8 cellular contexts compared by ENCODE assay signal in the genomic region with DNA sequence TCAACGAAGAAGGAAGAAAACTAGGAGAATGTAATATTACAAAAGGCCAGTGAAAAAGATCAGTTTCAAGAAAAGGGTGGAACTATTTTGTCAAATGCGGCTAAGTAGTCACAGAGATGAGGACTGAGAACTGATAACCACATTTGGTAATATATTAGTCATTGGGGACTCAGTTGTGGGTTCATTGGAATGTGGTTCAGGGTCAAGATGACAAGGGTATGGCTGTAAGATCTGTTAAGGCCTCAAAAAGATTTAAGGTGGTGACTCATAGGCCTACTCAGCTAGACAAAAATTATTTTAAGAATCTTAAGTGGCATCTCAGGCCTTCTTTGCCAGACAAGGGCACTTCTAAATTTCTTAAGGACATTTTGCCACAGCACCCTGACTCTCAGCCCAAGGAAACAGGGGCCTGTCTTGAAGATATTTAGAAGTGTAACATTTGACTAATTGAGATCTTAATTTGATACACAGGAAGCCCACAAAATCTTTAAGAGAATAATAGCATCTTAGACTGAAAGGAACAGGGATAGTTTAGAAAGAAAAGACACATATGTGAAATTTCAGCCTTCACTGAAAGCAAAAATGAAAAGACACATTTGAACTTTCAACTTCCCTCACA.
A peak's percentile ranks its signal among the peaks of the same experiment; 100 is the strongest.
DNase-seq lines count a peak whose midpoint lies in the region; ATAC-seq, FAIRE-seq and TF ChIP-seq lines count a peak whose summit lies in the region.

No MANE protein-coding gene starts in this region.

- POLR2A ChIA-PET in PC-9 (lab: Charles Lee; ENCODE audit: unreplicated experiment): no interaction called here

- no peaks in the 10 kb centered on the region for H3K9me1 ChIP-seq in keratinocyte (ENCODE audit: control insufficient read depth, extremely low read depth, insufficient read depth, low read length)

- intact Hi-C loops in PC-9 (cut with micrococcal nuclease; ENCODE audit: unreplicated experiment): no loop called here

- H3K9me2 ChIP-seq in PC-9 (ENCODE audit: insufficient read depth): no peaks in the 10 kb centered on the region

- no peak overlapping the region for H2AFZ ChIP-seq in PC-9
- no peak overlapping the region for H2AFZ ChIP-seq in keratinocyte (ENCODE audit: control insufficient read depth, low read length)

- ATAC-seq in GM18519 (IDR thresholded peaks at IDR 0.05; ENCODE audit: low FRiP score, unreplicated experiment) (peak; percentile 83), HG02588 (IDR thresholded peaks at IDR 0.05; ENCODE audit: unreplicated experiment) (peak; percentile 89)

- H3K4me2 ChIP-seq in PC-9 (peak overlapping the region; percentile 24; the same call in 1 of the 2 replicates), keratinocyte (ENCODE audit: control insufficient read depth, extremely low read depth, insufficient read depth, low read depth, low read length) (no peak overlapping the region)

- peaks cover 14% of the 10 kb centered on the region for H3K4me1 ChIP-seq in PC-9 (replicated peaks; ENCODE audit: insufficient read depth)
- H3K4me1 ChIP-seq in keratinocyte (ENCODE audit: control insufficient read depth, extremely low read depth, insufficient read depth, low read length): peaks cover 3% of the 10 kb centered on the region

- no peak for TF ChIP-seq CTCF in PC-9 (conservative IDR thresholded peaks at IDR 0.05)
- TF ChIP-seq CTCF in keratinocyte (optimal IDR thresholded peaks at IDR 0.05 in 1 of 3, IDR thresholded peaks at IDR 0.05 in 1 of 3, conservative IDR thresholded peaks at IDR 0.05 in 1 of 3; ENCODE audit: extremely low read depth in 1 of 3, insufficient read depth in 2 of 3, low read length in 3 of 3): no peak

- dilution Hi-C loops in keratinocyte (cut with MboI; ENCODE audit: extremely low pct_ligation_motif_present, low sequenced_read_pairs): no loop called here

- H3K9ac ChIP-seq in keratinocyte (ENCODE audit: control insufficient read depth, extremely low read depth, insufficient read depth, low read length): no peak overlapping the region

- H3K36me3 ChIP-seq in PC-9 (ENCODE audit: low read depth) (no peaks in the 10 kb centered on the region), keratinocyte (ENCODE audit: control insufficient read depth in 2 of 2, extremely low read depth in 1 of 2, insufficient read depth in 2 of 2, low read length in 2 of 2) (no peaks in the 10 kb centered on the region)

- H3K27me3 ChIP-seq in PC-9 (ENCODE audit: insufficient read depth, low read depth) (no peaks in the 10 kb centered on the region), keratinocyte (ENCODE audit: control insufficient read depth, extremely low read depth, insufficient read depth, low read length) (no peaks in the 10 kb centered on the region)

- H4K20me1 ChIP-seq in PC-9 (ENCODE audit: insufficient read depth): no peaks in the 10 kb centered on the region
- no peaks in the 10 kb centered on the region for H4K20me1 ChIP-seq in keratinocyte (ENCODE audit: control insufficient read depth, extremely low read depth, insufficient read depth, low read length)

- FAIRE-seq in keratinocyte (lab: Jason Lieb, UNC): peak; percentile 5

- CTCF ChIA-PET in PC-9 (lab: Charles Lee): no interaction called here

- no TSS peak for BruUV-seq in PC-9 (replicated peaks; lab: Mats Ljungman, UMichigan)

- H3K9me3 ChIP-seq in PC-9 (ENCODE audit: insufficient read depth, low read depth): peaks cover 13% of the 10 kb centered on the region
- H3K9me3 ChIP-seq in keratinocyte (ENCODE audit: control insufficient read depth, low read depth, low read length): peaks cover 12% of the 10 kb centered on the region

- H3K4me3 ChIP-seq in PC-9 (no peak overlapping the region), keratinocyte (ENCODE audit: control insufficient read depth in 2 of 3, extremely low read depth in 1 of 3, insufficient read depth in 2 of 3, low read depth in 1 of 3, low read length in 3 of 3) (no peak overlapping the region)

- peak overlapping the region; percentile 20 for H3K27ac ChIP-seq in PC-9
- H3K27ac ChIP-seq in keratinocyte (ENCODE audit: control insufficient read depth, insufficient read depth, low read length): no peak overlapping the region
- no peak overlapping the region for H3K27ac ChIP-seq in caudate nucleus (ENCODE audit: low read depth, low read length)

- DNase-seq in PC-9: peak; percentile 27 to 90
- DNase-seq in keratinocyte (ENCODE audit: low read depth, low spot score): peak; percentile 77
- no peak for DNase-seq in NCI-H69 (lab: John Stamatoyannopoulos, UW)
- no peak for DNase-seq in mucosa of gallbladder (ENCODE audit: low spot score)
- no peak for DNase-seq in caudate nucleus (lab: John Stamatoyannopoulos, UW)
- no peak for DNase-seq in DMS53 treated with DMSO at 0.1 percent for 48 hours (lab: John Stamatoyannopoulos, UW; ENCODE audit: unreplicated experiment)

- H3F3A ChIP-seq in PC-9 (ENCODE audit: insufficient read depth, low read depth): peaks cover 21% of the 10 kb centered on the region; the same call in 1 of the 2 replicates

- H3K79me2 ChIP-seq in PC-9 (ENCODE audit: low read depth): no peaks in the 10 kb centered on the region
- no peaks in the 10 kb centered on the region for H3K79me2 ChIP-seq in keratinocyte (ENCODE audit: control insufficient read depth, insufficient read depth, low read length)

Comparison
In these comparisons a context has a peak if more than half of its experiments do, and no peak if none do; other contexts are left out.
1. DNase-seq: peak in PC-9 (2 of 2) and keratinocyte (single experiment); none in NCI-H69 (single experiment), mucosa of gallbladder (single experiment), caudate nucleus (0 of 61) and DMS53 treated with DMSO at 0.1 percent for 48 hours (single experiment).